In the genomic region with DNA sequence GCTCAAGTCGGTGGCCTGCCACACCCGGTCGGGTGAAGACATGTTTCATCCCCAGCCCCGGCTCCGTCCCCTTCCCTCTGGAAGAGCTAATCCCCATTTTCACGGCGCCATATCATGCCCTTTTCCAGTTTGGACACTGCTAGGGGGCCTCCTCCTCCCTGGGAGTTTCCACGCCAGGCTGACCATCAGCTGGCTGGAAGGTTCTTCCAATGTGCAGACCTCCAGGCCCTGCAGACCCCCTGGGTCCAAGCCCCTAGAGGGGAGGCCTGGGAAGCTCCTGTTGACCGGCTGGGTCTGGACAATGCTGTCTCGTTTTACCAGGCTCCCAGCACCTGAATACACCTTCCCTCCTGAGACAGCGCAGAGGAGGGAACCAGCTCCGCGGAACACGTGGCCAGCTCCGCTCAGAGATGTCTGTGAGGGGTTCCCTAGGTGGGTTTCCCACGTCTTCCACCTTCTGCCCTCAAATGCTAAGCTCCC, we compare ENCODE assay signal across 1 cellular context.
TF ChIP-seq lines count a peak whose summit lies in the region.

No MANE protein-coding gene starts in this region.

TF ChIP-seq in SK-N-SH, 30 proteins besides CTCF, POLR2A, EP300 and RAD21 (continued from another document):
- TF ChIP-seq NFIC (IDR thresholded peaks at IDR 0.05; ENCODE audit: borderline replicate concordance) (no peak), EZH2phosphoT487 (IDR thresholded peaks at IDR 0.05; ENCODE audit: borderline replicate concordance, low read depth) (no peak), RFX5 (IDR thresholded peaks at IDR 0.05; ENCODE audit: low read length) (no peak), JUND (IDR thresholded peaks at IDR 0.05) (no peak), POLR2AphosphoS5 (IDR thresholded peaks at IDR 0.05; ENCODE audit: low read depth, low read length) (no peak), GATA2 (CRISPR knock-in tag; IDR thresholded peaks at IDR 0.05) (no peak), FOSL2 (IDR thresholded peaks at IDR 0.05; ENCODE audit: borderline replicate concordance, low read depth) (no peak), SIN3A (IDR thresholded peaks at IDR 0.05; ENCODE audit: borderline replicate concordance, low read depth, low read length) (no peak), PBX3 (IDR thresholded peaks at IDR 0.05) (no peak)
